1 cellular context compared by ENCODE assay signal in the genomic region with DNA sequence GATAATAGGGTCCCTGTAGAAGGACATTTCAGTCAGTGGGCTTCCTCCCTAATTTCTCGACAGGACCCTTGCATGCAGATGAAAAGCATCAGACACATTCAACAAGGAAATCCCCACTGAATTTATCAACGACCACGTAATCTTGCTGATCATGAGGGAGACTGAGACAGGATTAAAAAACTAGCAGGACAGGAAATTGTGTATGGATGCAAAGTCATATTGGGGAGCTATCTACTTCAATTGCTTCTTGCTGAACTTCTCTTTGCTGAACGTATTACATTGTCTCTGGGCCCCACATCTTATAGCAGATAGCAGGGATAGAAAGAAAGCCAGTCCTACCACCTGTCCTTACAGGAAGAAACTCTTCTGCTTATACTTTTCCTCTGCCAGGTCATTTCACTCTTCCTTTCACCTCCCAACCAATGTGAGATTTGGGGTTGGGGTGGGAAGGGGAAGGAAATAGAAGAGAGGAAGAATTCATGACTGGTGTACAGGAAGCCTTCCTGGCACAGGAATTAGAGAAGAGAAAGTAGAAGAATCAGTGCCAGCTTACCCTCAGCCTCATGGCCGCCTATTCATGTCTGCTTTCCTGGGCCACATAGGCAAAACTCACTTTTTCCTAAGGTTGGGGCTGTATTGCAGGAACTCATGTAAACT.
TF ChIP-seq lines count a peak whose summit lies in the region.

No MANE protein-coding gene starts in this region.

TF ChIP-seq in SK-N-SH, 30 proteins besides CTCF, POLR2A, EP300 and RAD21 (continued from another document):
- TF ChIP-seq, protein P1, sequence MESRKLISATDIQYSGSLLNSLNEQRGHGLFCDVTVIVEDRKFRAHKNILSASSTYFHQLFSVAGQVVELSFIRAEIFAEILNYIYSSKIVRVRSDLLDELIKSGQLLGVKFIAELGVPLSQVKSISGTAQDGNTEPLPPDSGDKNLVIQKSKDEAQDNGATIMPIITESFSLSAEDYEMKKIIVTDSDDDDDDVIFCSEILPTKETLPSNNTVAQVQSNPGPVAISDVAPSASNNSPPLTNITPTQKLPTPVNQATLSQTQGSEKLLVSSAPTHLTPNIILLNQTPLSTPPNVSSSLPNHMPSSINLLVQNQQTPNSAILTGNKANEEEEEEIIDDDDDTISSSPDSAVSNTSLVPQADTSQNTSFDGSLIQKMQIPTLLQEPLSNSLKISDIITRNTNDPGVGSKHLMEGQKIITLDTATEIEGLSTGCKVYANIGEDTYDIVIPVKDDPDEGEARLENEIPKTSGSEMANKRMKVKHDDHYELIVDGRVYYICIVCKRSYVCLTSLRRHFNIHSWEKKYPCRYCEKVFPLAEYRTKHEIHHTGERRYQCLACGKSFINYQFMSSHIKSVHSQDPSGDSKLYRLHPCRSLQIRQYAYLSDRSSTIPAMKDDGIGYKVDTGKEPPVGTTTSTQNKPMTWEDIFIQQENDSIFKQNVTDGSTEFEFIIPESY (IDR thresholded peaks at IDR 0.05; ENCODE audit: borderline replicate concordance, low read depth): no peak
- no peak for TF ChIP-seq RXRA (IDR thresholded peaks at IDR 0.05; ENCODE audit: borderline replicate concordance, low read depth)
